ENCODE assay signal across 5 cellular contexts in the genomic region with DNA sequence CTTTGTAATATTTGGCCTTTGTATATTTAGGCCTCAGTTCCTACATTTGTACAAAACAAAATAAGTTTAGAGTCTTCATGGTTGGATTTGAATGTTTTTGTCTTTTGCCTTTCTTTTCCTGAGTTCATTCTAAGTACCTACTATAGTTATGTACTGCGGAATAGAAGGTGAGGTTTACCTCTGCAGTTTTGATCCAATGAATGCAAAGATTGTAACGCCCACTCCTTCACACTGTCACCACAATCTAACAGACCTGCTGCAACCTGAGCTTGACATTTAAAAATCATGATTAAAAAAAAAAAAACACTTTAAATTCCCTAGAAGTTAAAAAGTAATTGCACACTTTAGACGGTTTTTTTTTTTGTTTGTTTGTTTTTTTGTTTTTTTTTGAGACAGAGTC.
"Had no signal": no experiment of that assay in that cellular context is flagged by ENCODE, and none has a peak within 500 bp of the region (broad histone marks: within the 10 kb centered on the region; RNA-seq: fewer than 3 reads in every experiment).

No MANE protein-coding gene starts in this region.

- DNase-seq: IMR-90, KG1 had no signal

- H3K27ac Mint-ChIP-seq: GM23338 had no signal

- H2AFZ ChIP-seq: GM23338 had no signal

- H3K4me3 ChIP-seq: GM23338, HAP-1, K562 had no signal

- H3K4me3 Mint-ChIP-seq: GM23338 had no signal

- H3K9me3 Mint-ChIP-seq: GM23338 had no signal

- H3K9me3 ChIP-seq: HAP-1 had no signal

- ATAC-seq: GM23338, K562 had no signal

- H3K4me2 ChIP-seq: GM23338 had no signal

- H3K36me3 ChIP-seq: HAP-1 had no signal

- H3K4me1 ChIP-seq: HAP-1 had no signal
